In the genomic region with DNA sequence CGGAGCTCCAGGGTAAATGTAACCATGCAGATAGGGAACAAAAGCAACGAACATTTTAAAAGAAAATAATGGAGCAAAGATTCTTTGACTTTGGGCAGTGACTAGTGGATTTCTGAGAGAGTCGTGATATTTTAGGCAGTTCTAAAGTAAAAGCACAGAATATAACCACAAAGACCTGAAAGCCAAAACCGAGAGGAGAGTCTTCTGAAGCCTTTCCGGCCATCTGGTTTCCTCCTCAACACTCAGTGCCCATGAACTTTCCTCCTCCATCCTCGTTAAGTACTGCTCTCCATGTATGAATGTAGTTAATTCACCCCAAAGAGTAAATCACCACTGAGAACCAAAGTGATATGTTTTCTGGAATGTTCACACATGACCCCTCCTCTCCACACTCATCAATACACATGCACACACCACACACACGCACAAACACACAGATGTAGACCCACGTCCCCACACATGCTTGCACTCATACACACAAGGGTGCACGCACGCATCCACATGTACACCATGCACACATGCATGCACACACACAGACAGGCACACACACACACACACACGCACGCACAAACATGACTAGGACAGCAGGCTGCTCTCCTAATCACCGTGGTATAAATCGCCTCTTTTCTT, we compare ENCODE assay signal across 14 cellular contexts.
A peak's percentile ranks its signal among the peaks of the same experiment; 100 is the strongest.
DNase-seq lines count a peak whose midpoint lies in the region; ATAC-seq and TF ChIP-seq lines count a peak whose summit lies in the region.
"Had no signal": no experiment of that assay in that cellular context is flagged by ENCODE, and none has a peak within 500 bp of the region (broad histone marks: within the 10 kb centered on the region; RNA-seq: fewer than 3 reads in every experiment).

No MANE protein-coding gene starts in this region.

- no peak for TF ChIP-seq POLR2A in breast epithelium (IDR thresholded peaks at IDR 0.05)

- peak; percentile 76 for ATAC-seq in HG03097 (IDR thresholded peaks at IDR 0.05; ENCODE audit: low FRiP score, unreplicated experiment)
- ATAC-seq in HG03439 (IDR thresholded peaks at IDR 0.05; ENCODE audit: unreplicated experiment) = no peak
- ATAC-seq: gastrocnemius medialis; naive thymus-derived CD8-positive, alpha-beta T cell had no signal

- in situ Hi-C loops in G401 (cut with HindIII; ENCODE audit: low sequenced_read_pairs) = no loop called here

- no peaks in the 10 kb centered on the region for H3K27me3 ChIP-seq in breast epithelium
- H3K27me3 ChIP-seq: colonic mucosa, gastrocnemius medialis had no signal

- no peaks in the 10 kb centered on the region for H3K36me3 ChIP-seq in breast epithelium
- H3K36me3 ChIP-seq: colonic mucosa, gastrocnemius medialis had no signal

- intact Hi-C loops in breast epithelium (cut with DNase I; ENCODE audit: low total_unique reads) = no loop called here

- H3K9me3 ChIP-seq in breast epithelium = no peaks in the 10 kb centered on the region
- H3K9me3 ChIP-seq: colonic mucosa, gastrocnemius medialis had no signal

- DNase-seq in GM12865 (ENCODE audit: low read depth) (peak; percentile 56), GM20000 (ENCODE audit: low spot score) (peak; percentile 53), RPMI8226 (peak; percentile 70), G401 (ENCODE audit: low spot score) (no peak), NCI-H1092 (lab: John Stamatoyannopoulos, UW) (no peak), breast epithelium (ENCODE audit: low spot score in 2 of 2) (no peak)
- DNase-seq: activated CD4-positive, CD25-positive, alpha-beta regulatory T cell treated with anti-CD3 and anti-CD28 coated beads, Interleukin-2, amount 50 U/mL, for 72 hours; activated CD8-positive, alpha-beta memory T cell treated with anti-CD3 and anti-CD28 coated beads, Interleukin-2, amount 50 U/mL, for 4 hours; colonic mucosa; gastrocnemius medialis; naive thymus-derived CD8-positive, alpha-beta T cell; stimulated activated naive CD4-positive, alpha-beta T cell had no signal

- H3K4me3 ChIP-seq in GM12865 (ENCODE audit: low read depth, low read length) (no peak overlapping the region), breast epithelium (no peak overlapping the region)
- H3K4me3 ChIP-seq: colonic mucosa, gastrocnemius medialis had no signal

- no peak for TF ChIP-seq CTCF in GM12865 (IDR thresholded peaks at IDR 0.05; ENCODE audit: insufficient read depth, low read depth, low read length, missing control alignments)
- no peak for TF ChIP-seq CTCF in GM20000 (IDR thresholded peaks at IDR 0.05; ENCODE audit: extremely low read depth, missing control alignments)
- TF ChIP-seq CTCF in breast epithelium (IDR thresholded peaks at IDR 0.05) = no peak

- no peak overlapping the region for H3K27ac ChIP-seq in breast epithelium
- H3K27ac ChIP-seq: colonic mucosa, gastrocnemius medialis had no signal

- no peaks in the 10 kb centered on the region for H3K4me1 ChIP-seq in breast epithelium
- H3K4me1 ChIP-seq: colonic mucosa, gastrocnemius medialis had no signal

Comparison
In these comparisons a context has a peak if more than half of its experiments do, and no peak if none do; other contexts are left out.
1. DNase-seq: peak in GM12865 (single experiment), GM20000 (single experiment) and RPMI8226 (single experiment); none in G401 (single experiment), NCI-H1092 (single experiment) and breast epithelium (0 of 2).